8 cellular contexts compared by ENCODE assay signal in genomic region chr6:44475779-44476434, GRCh38.
A peak's percentile ranks its signal among the peaks of the same experiment; 100 is the strongest.
DNase-seq lines count a peak whose midpoint lies in the region; ATAC-seq and TF ChIP-seq lines count a peak whose summit lies in the region.

No MANE protein-coding gene starts in this region.

- no peak overlapping the region for H3K4me3 ChIP-seq in MM.1S (ENCODE audit: low read length)
- H3K4me3 ChIP-seq in cardiac muscle cell: no peak overlapping the region
- no peak overlapping the region for H3K4me3 ChIP-seq in uterus

- H3K36me3 Mint-ChIP-seq in activated naive CD4-positive, alpha-beta T cell treated with anti-CD3 and anti-CD28 coated beads, Interleukin-2, amount 10 ng/mL, durations not matched to agents 7 days and 5 days: no peaks in the 10 kb centered on the region
- H3K36me3 Mint-ChIP-seq in progenitor cell of endocrine pancreas (ENCODE audit: insufficient read depth): no peaks in the 10 kb centered on the region

- CTCF ChIA-PET in activated naive CD4-positive, alpha-beta T cell treated with anti-CD3 and anti-CD28 coated beads, Interleukin-2, amount 10 ng/mL, durations not matched to agents 7 days and 5 days (lab: Charles Lee): interaction anchor here (0.6 to 3.1 kb wide), 40 partner anchors 8 to 1934 kb away, joined by 3 to 31 read pairs (median 5); partner anchors contain the start of gene SUPT3H

- in situ Hi-C loops in SK-MEL-5 (cut with HindIII; ENCODE audit: low pct_unique_long_range_greater_than_20kb, low sequenced_read_pairs): no loop called here

- H3K27ac ChIP-seq in MM.1S (ENCODE audit: low read length) (no peak overlapping the region), cardiac muscle cell (no peak overlapping the region), uterus (no peak overlapping the region)

- DNase-seq in DMS153 treated with DMSO at 0.1 percent for 48 hours (lab: John Stamatoyannopoulos, UW; ENCODE audit: unreplicated experiment): peak; percentile 23
- peak; percentile 68 for DNase-seq in MM.1S
- DNase-seq in SK-MEL-5 (ENCODE audit: low read depth, low spot score): peak; percentile 64
- DNase-seq in activated naive CD4-positive, alpha-beta T cell treated with anti-CD3 and anti-CD28 coated beads, Interleukin-2, amount 10 ng/mL, durations not matched to agents 7 days and 5 days: peak; percentile 79
- peak; percentile 87 to 89 for DNase-seq in cardiac muscle cell (ENCODE audit: low read depth in 1 of 2, low spot score in 1 of 2)
- peak; percentile 86 for DNase-seq in progenitor cell of endocrine pancreas (ENCODE audit: low spot score, unreplicated experiment)
- DNase-seq in uterus: peak; percentile 50 to 77

- no peaks in the 10 kb centered on the region for H3K79me2 ChIP-seq in MM.1S (ENCODE audit: low read length)

- H3K27me3 ChIP-seq in MM.1S (replicated peaks; ENCODE audit: insufficient read depth, low read length) (no peaks in the 10 kb centered on the region), cardiac muscle cell (no peaks in the 10 kb centered on the region), uterus (no peaks in the 10 kb centered on the region)

- H3K9me2 ChIP-seq in MM.1S (replicated peaks; ENCODE audit: insufficient read depth, low read length): no peaks in the 10 kb centered on the region

- H2AFZ ChIP-seq in MM.1S (ENCODE audit: low read length): peak overlapping the region; percentile 51

- H3K9me3 ChIP-seq in MM.1S (replicated peaks; ENCODE audit: insufficient read depth, low read length) (no peaks in the 10 kb centered on the region), cardiac muscle cell (ENCODE audit: low read depth) (no peaks in the 10 kb centered on the region), uterus (no peaks in the 10 kb centered on the region)

- peak overlapping the region; percentile 6; the same call in 1 of the 2 replicates for H3K9ac ChIP-seq in MM.1S (ENCODE audit: low read length)

- H3F3A ChIP-seq in MM.1S (ENCODE audit: insufficient read depth, low read length): no peaks in the 10 kb centered on the region

- no peaks in the 10 kb centered on the region for H4K20me1 ChIP-seq in MM.1S (ENCODE audit: insufficient read depth, low read length)

- H3K27ac Mint-ChIP-seq in activated naive CD4-positive, alpha-beta T cell treated with anti-CD3 and anti-CD28 coated beads, Interleukin-2, amount 10 ng/mL, durations not matched to agents 7 days and 5 days: no peak overlapping the region
- peak overlapping the region; percentile 52 for H3K27ac Mint-ChIP-seq in progenitor cell of endocrine pancreas

- H3K9me3 Mint-ChIP-seq in activated naive CD4-positive, alpha-beta T cell treated with anti-CD3 and anti-CD28 coated beads, Interleukin-2, amount 10 ng/mL, durations not matched to agents 7 days and 5 days: no peaks in the 10 kb centered on the region
- H3K9me3 Mint-ChIP-seq in progenitor cell of endocrine pancreas (ENCODE audit: low read depth): no peaks in the 10 kb centered on the region

- peak overlapping the region; percentile 40; the same call in 1 of the 2 replicates for H3K4me2 ChIP-seq in MM.1S (ENCODE audit: low read depth, low read length)

- H3K4me1 ChIP-seq in MM.1S (ENCODE audit: low read length): no peaks in the 10 kb centered on the region
- H3K4me1 ChIP-seq in cardiac muscle cell (ENCODE audit: low read depth): peaks cover 16% of the 10 kb centered on the region
- H3K4me1 ChIP-seq in uterus: no peaks in the 10 kb centered on the region

- H3K27me3 Mint-ChIP-seq in activated naive CD4-positive, alpha-beta T cell treated with anti-CD3 and anti-CD28 coated beads, Interleukin-2, amount 10 ng/mL, durations not matched to agents 7 days and 5 days: peaks cover 47% of the 10 kb centered on the region
- H3K27me3 Mint-ChIP-seq in progenitor cell of endocrine pancreas: peaks cover 22% of the 10 kb centered on the region

- no peak overlapping the region for H3K4me3 Mint-ChIP-seq in activated naive CD4-positive, alpha-beta T cell treated with anti-CD3 and anti-CD28 coated beads, Interleukin-2, amount 10 ng/mL, durations not matched to agents 7 days and 5 days
- H3K4me3 Mint-ChIP-seq in progenitor cell of endocrine pancreas (ENCODE audit: low read depth): no peak overlapping the region

- no peaks in the 10 kb centered on the region for H3K36me3 ChIP-seq in MM.1S (replicated peaks; ENCODE audit: insufficient read depth, low read length)
- H3K36me3 ChIP-seq in cardiac muscle cell: no peaks in the 10 kb centered on the region
- H3K36me3 ChIP-seq in uterus: no peaks in the 10 kb centered on the region

- TF ChIP-seq POLR2A in uterus (IDR thresholded peaks at IDR 0.05): no peak

- intact Hi-C loops in uterus (cut with DNase I; ENCODE audit: low total_unique reads): no loop called here

- no peaks in the 10 kb centered on the region for H3K4me1 Mint-ChIP-seq in activated naive CD4-positive, alpha-beta T cell treated with anti-CD3 and anti-CD28 coated beads, Interleukin-2, amount 10 ng/mL, durations not matched to agents 7 days and 5 days
- peaks cover 14% of the 10 kb centered on the region for H3K4me1 Mint-ChIP-seq in progenitor cell of endocrine pancreas (ENCODE audit: low read depth)

- TF ChIP-seq CTCF in MM.1S (IDR thresholded peaks at IDR 0.05; ENCODE audit: low read length) (peak; percentile 94), cardiac muscle cell (IDR thresholded peaks at IDR 0.05; ENCODE audit: low read depth, low read length) (peak; percentile 91), progenitor cell of endocrine pancreas (IDR thresholded peaks at IDR 0.05; ENCODE audit: unreplicated experiment) (peak; percentile 98), uterus (IDR thresholded peaks at IDR 0.05) (peak; percentile 87 to 94 (median 90))

- peak; percentile 56 for ATAC-seq in GM21786 (IDR thresholded peaks at IDR 0.05; ENCODE audit: unreplicated experiment)

Comparison
In these comparisons a context has a peak if more than half of its experiments do, and no peak if none do; other contexts are left out.
1. DNase-seq: peak in every context shown above with its lines; median percentile 88 in cardiac muscle cell; 86 in progenitor cell of endocrine pancreas; 79 in activated naive CD4-positive, alpha-beta T cell treated with anti-CD3 and anti-CD28 coated beads, Interleukin-2, amount 10 ng/mL, durations not matched to agents 7 days and 5 days; 68 in MM.1S; 64 in SK-MEL-5; 64 in uterus; 23 in DMS153 treated with DMSO at 0.1 percent for 48 hours.